Comparison of ENCODE assay signal across 16 cellular contexts in genomic region chr9:20781086-20781485, GRCh38.
"Had no signal": no experiment of that assay in that cellular context is flagged by ENCODE, and none has a peak within 500 bp of the region (broad histone marks: within the 10 kb centered on the region; RNA-seq: fewer than 3 reads in every experiment).

No MANE protein-coding gene starts in this region.

- H3K27me3 Mint-ChIP-seq: activated naive CD8-positive, alpha-beta T cell treated with anti-CD3 and anti-CD28 coated beads, Interleukin-2, amount 50 U/mL, for 24 hours; progenitor cell of endocrine pancreas had no signal

- H3K36me3 ChIP-seq: uterus had no signal

- H3K4me3 Mint-ChIP-seq: activated naive CD4-positive, alpha-beta T cell treated with anti-CD3 and anti-CD28 coated beads for 36 hours; activated naive CD8-positive, alpha-beta T cell treated with anti-CD3 and anti-CD28 coated beads, Interleukin-2, amount 50 U/mL, for 24 hours; nephron had no signal

- H3K9me3 Mint-ChIP-seq: activated naive CD4-positive, alpha-beta T cell treated with anti-CD3 and anti-CD28 coated beads for 36 hours; activated naive CD8-positive, alpha-beta T cell treated with anti-CD3 and anti-CD28 coated beads, Interleukin-2, amount 50 U/mL, for 24 hours; activated T-helper 2 cell treated with anti-CD3 and anti-CD28 coated beads, Interferon-gamma antibody, Interleukin-2, Interleukin-4, amounts not matched to agents 10 μg/mL and 5 μg/mL and 100 μg/mL, durations not matched to agents 14 hours and 24 hours and 36 hours; nephron had no signal

- H3K27me3 ChIP-seq: ascending aorta, tibial artery, uterus had no signal

- FAIRE-seq: bronchial epithelial cell had no signal

- H3K9me3 ChIP-seq: ascending aorta, tibial artery, uterus had no signal

- H3K4me1 ChIP-seq: ascending aorta, tibial artery, uterus had no signal

- DNase-seq: activated CD4-positive, alpha-beta T cell treated with anti-CD3 and anti-CD28 coated beads for 1 hour; activated CD4-positive, alpha-beta T cell treated with anti-CD3 and anti-CD28 coated beads, Interleukin-2, amount 50 U/mL, for 48 hours; activated naive CD4-positive, alpha-beta T cell treated with anti-CD3 and anti-CD28 coated beads for 36 hours; activated naive CD8-positive, alpha-beta T cell treated with anti-CD3 and anti-CD28 coated beads, Interleukin-2, amount 50 U/mL, for 24 hours; activated T-cell treated with anti-CD3 and anti-CD28 coated beads, Interleukin-2, amount 50 U/mL, for 1 hour; right cardiac atrium; stimulated activated CD4-positive, alpha-beta T cell treated with anti-CD3 and anti-CD28 coated beads, Interleukin-4, amount 100 ng/mL, for 24 hours; stimulated activated naive CD4-positive, alpha-beta T cell; tibial artery; uterus had no signal

- ATAC-seq: activated naive CD8-positive, alpha-beta T cell treated with anti-CD3 and anti-CD28 coated beads, Interleukin-2, amount 50 U/mL, for 24 hours; right cardiac atrium had no signal

- H3K4me3 ChIP-seq: ascending aorta, skin epidermis, tibial artery, uterus had no signal

- H3K27ac Mint-ChIP-seq: activated naive CD4-positive, alpha-beta T cell treated with anti-CD3 and anti-CD28 coated beads for 36 hours; activated naive CD8-positive, alpha-beta T cell treated with anti-CD3 and anti-CD28 coated beads, Interleukin-2, amount 50 U/mL, for 24 hours; activated T-helper 2 cell treated with anti-CD3 and anti-CD28 coated beads, Interferon-gamma antibody, Interleukin-2, Interleukin-4, amounts not matched to agents 10 μg/mL and 5 μg/mL and 100 μg/mL, durations not matched to agents 14 hours and 24 hours and 36 hours; nephron; progenitor cell of endocrine pancreas had no signal

- H3K4me1 Mint-ChIP-seq: activated naive CD8-positive, alpha-beta T cell treated with anti-CD3 and anti-CD28 coated beads, Interleukin-2, amount 50 U/mL, for 24 hours had no signal

- H3K27ac ChIP-seq: ascending aorta, skin epidermis, tibial artery, uterus had no signal
